1 cellular context compared by ENCODE assay signal in the genomic region with DNA sequence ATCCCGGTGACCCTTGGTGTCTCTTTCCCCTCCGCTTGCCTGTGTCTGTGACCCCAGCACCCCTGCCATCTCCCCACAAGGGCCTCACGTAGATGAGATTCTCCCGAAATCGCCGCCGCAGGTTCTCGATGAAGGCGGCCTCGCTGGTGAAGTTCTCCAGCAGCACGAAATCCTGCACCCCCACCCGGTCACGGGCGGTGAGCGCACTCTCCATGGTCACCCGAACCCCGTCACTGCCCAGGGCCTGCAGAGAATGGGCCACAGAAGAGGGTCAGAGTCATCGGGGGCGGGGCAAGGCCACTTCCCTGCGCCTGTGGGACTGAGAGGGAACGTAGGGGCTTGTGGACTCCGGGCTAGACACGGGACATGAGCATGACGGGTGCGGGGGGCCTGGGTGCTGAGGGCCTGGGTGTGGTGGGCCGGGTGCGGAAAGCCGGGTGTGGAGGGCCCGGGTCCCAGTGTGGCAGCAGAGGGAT.
TF ChIP-seq lines count a peak whose summit lies in the region.

No MANE protein-coding gene starts in this region.

TF ChIP-seq in GM12878, 131 proteins besides CTCF, POLR2A, EP300 and RAD21:
- TF ChIP-seq ETV6 (conservative IDR thresholded peaks at IDR 0.05 in 1 of 2, IDR thresholded peaks at IDR 0.05 in 1 of 2; ENCODE audit: borderline replicate concordance in 1 of 2, low read depth in 1 of 2): no peak
- no peak for TF ChIP-seq CBX5 (IDR thresholded peaks at IDR 0.05; ENCODE audit: low read depth)
- peak; percentile 75; the same call in 1 of the 2 replicates for TF ChIP-seq MLLT1 (IDR thresholded peaks at IDR 0.05)
- TF ChIP-seq, protein P1, sequence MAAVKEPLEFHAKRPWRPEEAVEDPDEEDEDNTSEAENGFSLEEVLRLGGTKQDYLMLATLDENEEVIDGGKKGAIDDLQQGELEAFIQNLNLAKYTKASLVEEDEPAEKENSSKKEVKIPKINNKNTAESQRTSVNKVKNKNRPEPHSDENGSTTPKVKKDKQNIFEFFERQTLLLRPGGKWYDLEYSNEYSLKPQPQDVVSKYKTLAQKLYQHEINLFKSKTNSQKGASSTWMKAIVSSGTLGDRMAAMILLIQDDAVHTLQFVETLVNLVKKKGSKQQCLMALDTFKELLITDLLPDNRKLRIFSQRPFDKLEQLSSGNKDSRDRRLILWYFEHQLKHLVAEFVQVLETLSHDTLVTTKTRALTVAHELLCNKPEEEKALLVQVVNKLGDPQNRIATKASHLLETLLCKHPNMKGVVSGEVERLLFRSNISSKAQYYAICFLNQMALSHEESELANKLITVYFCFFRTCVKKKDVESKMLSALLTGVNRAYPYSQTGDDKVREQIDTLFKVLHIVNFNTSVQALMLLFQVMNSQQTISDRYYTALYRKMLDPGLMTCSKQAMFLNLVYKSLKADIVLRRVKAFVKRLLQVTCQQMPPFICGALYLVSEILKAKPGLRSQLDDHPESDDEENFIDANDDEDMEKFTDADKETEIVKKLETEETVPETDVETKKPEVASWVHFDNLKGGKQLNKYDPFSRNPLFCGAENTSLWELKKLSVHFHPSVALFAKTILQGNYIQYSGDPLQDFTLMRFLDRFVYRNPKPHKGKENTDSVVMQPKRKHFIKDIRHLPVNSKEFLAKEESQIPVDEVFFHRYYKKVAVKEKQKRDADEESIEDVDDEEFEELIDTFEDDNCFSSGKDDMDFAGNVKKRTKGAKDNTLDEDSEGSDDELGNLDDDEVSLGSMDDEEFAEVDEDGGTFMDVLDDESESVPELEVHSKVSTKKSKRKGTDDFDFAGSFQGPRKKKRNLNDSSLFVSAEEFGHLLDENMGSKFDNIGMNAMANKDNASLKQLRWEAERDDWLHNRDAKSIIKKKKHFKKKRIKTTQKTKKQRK (IDR thresholded peaks at IDR 0.05; ENCODE audit: low read depth, low read length): no peak
- no peak for TF ChIP-seq TCF12 (IDR thresholded peaks at IDR 0.05; ENCODE audit: low read depth, low read length)
- no peak for TF ChIP-seq JUND (IDR thresholded peaks at IDR 0.05; ENCODE audit: low read depth, low read length)
- no peak for TF ChIP-seq SUPT20H (IDR thresholded peaks at IDR 0.05; ENCODE audit: borderline replicate concordance, control insufficient read depth, low read depth, low read length)
